In genomic region chrX:22424141-22424915, GRCh38 we compare ENCODE assay signal across 31 cellular contexts.
"Had no signal": no experiment of that assay in that cellular context is flagged by ENCODE, and none has a peak within 500 bp of the region (broad histone marks: within the 10 kb centered on the region; RNA-seq: fewer than 3 reads in every experiment).

No MANE protein-coding gene starts in this region.

- H3K27ac ChIP-seq: ascending aorta, body of pancreas, cardiac muscle cell, SJSA1 had no signal

- H3K9me3 ChIP-seq: ascending aorta, body of pancreas, SJSA1 had no signal

- H3K27ac Mint-ChIP-seq: activated CD8-positive, alpha-beta T cell treated with anti-CD3 and anti-CD28 coated beads, Interleukin-2, amount 10 ng/mL, durations not matched to agents 7 days and 5 days; activated naive CD4-positive, alpha-beta T cell treated with anti-CD3 and anti-CD28 coated beads, Interleukin-2, amount 50 U/mL, for 24 hours; activated naive CD8-positive, alpha-beta T cell treated with anti-CD3 and anti-CD28 coated beads, Interleukin-2, amount 50 U/mL, for 24 hours; T-helper 1 cell treated with Interleukin-12 subunit alpha and Interleukin-12 subunit beta and Interleukin-4 antibody, amounts not matched to agents 30 μg/mL and 1 μg/mL, for 36 hours; WTC11 had no signal

- DNase-seq: activated CD4-positive, alpha-beta T cell treated with anti-CD3 and anti-CD28 coated beads for 48 hours; activated CD4-positive, alpha-beta T cell treated with anti-CD3 and anti-CD28 coated beads, Interleukin-2, amount 50 U/mL, for 4 hours; activated CD4-positive, CD25-positive, alpha-beta regulatory T cell treated with anti-CD3 and anti-CD28 coated beads, Interleukin-2, amount 50 U/mL, for 72 hours; activated CD8-positive, alpha-beta memory T cell treated with anti-CD3 and anti-CD28 coated beads, Interleukin-2, amount 50 U/mL, for 48 hours; activated CD8-positive, alpha-beta T cell treated with anti-CD3 and anti-CD28 coated beads, Interleukin-2, amount 10 ng/mL, durations not matched to agents 7 days and 5 days; activated naive CD8-positive, alpha-beta T cell treated with anti-CD3 and anti-CD28 coated beads, Interleukin-2, amount 50 U/mL, for 24 hours; activated T-cell treated with anti-CD3 and anti-CD28 coated beads, Interleukin-2, amount 50 U/mL, for 1 hour; amniotic stem cell; body of pancreas; KG1; NCI-H1092 treated with DMSO at 0.1 percent for 48 hours; NCI-H1417 treated with DMSO at 0.1 percent for 48 hours; NCI-H1694; NCI-H2029; NCI-H2107; NCI-H2171 treated with DMSO at 0.1 percent for 48 hours; NCI-H345; NCI-H510A; NCI-H526 treated with DMSO at 0.1 percent for 48 hours; NCI-H82; Right ventricle myocardium superior; SW 1271; T-helper 9 cell had no signal

- H3K9me3 Mint-ChIP-seq: activated naive CD4-positive, alpha-beta T cell treated with anti-CD3 and anti-CD28 coated beads, Interleukin-2, amount 50 U/mL, for 24 hours; activated naive CD8-positive, alpha-beta T cell treated with anti-CD3 and anti-CD28 coated beads, Interleukin-2, amount 50 U/mL, for 24 hours; T-helper 1 cell treated with Interleukin-12 subunit alpha and Interleukin-12 subunit beta and Interleukin-4 antibody, amounts not matched to agents 30 μg/mL and 1 μg/mL, for 36 hours; WTC11 had no signal

- H3K27me3 Mint-ChIP-seq: activated naive CD4-positive, alpha-beta T cell treated with anti-CD3 and anti-CD28 coated beads, Interleukin-2, amount 50 U/mL, for 24 hours; activated naive CD8-positive, alpha-beta T cell treated with anti-CD3 and anti-CD28 coated beads, Interleukin-2, amount 50 U/mL, for 24 hours; IgD-negative memory B cell had no signal

- H3K36me3 Mint-ChIP-seq: activated naive CD4-positive, alpha-beta T cell treated with anti-CD3 and anti-CD28 coated beads, Interleukin-2, amount 50 U/mL, for 24 hours; IgD-negative memory B cell; WTC11 had no signal

- H3K36me3 ChIP-seq: ascending aorta, cardiac muscle cell, SJSA1 had no signal

- H3K4me1 Mint-ChIP-seq: activated naive CD4-positive, alpha-beta T cell treated with anti-CD3 and anti-CD28 coated beads, Interleukin-2, amount 50 U/mL, for 24 hours; activated naive CD8-positive, alpha-beta T cell treated with anti-CD3 and anti-CD28 coated beads, Interleukin-2, amount 50 U/mL, for 24 hours had no signal

- H3K4me3 Mint-ChIP-seq: activated CD8-positive, alpha-beta T cell treated with anti-CD3 and anti-CD28 coated beads, Interleukin-2, amount 10 ng/mL, durations not matched to agents 7 days and 5 days; activated naive CD4-positive, alpha-beta T cell treated with anti-CD3 and anti-CD28 coated beads, Interleukin-2, amount 50 U/mL, for 24 hours; activated naive CD8-positive, alpha-beta T cell treated with anti-CD3 and anti-CD28 coated beads, Interleukin-2, amount 50 U/mL, for 24 hours; IgD-negative memory B cell; T-helper 1 cell treated with Interleukin-12 subunit alpha and Interleukin-12 subunit beta and Interleukin-4 antibody, amounts not matched to agents 30 μg/mL and 1 μg/mL, for 36 hours; WTC11 had no signal

- H3K4me3 ChIP-seq: ascending aorta, body of pancreas, cardiac muscle cell, SJSA1 had no signal

- H3K4me1 ChIP-seq: ascending aorta, body of pancreas, SJSA1 had no signal

- ATAC-seq: activated CD8-positive, alpha-beta T cell treated with anti-CD3 and anti-CD28 coated beads, Interleukin-2, amount 10 ng/mL, durations not matched to agents 7 days and 5 days; activated naive CD8-positive, alpha-beta T cell treated with anti-CD3 and anti-CD28 coated beads, Interleukin-2, amount 50 U/mL, for 24 hours; body of pancreas; SK-N-SH treated with all-trans-retinoic acid at 6 μM for 48 hours; WTC11 had no signal

- H3K27me3 ChIP-seq: ascending aorta, body of pancreas, cardiac muscle cell, SJSA1 had no signal
